8 cellular contexts compared by ENCODE assay signal in the genomic region with DNA sequence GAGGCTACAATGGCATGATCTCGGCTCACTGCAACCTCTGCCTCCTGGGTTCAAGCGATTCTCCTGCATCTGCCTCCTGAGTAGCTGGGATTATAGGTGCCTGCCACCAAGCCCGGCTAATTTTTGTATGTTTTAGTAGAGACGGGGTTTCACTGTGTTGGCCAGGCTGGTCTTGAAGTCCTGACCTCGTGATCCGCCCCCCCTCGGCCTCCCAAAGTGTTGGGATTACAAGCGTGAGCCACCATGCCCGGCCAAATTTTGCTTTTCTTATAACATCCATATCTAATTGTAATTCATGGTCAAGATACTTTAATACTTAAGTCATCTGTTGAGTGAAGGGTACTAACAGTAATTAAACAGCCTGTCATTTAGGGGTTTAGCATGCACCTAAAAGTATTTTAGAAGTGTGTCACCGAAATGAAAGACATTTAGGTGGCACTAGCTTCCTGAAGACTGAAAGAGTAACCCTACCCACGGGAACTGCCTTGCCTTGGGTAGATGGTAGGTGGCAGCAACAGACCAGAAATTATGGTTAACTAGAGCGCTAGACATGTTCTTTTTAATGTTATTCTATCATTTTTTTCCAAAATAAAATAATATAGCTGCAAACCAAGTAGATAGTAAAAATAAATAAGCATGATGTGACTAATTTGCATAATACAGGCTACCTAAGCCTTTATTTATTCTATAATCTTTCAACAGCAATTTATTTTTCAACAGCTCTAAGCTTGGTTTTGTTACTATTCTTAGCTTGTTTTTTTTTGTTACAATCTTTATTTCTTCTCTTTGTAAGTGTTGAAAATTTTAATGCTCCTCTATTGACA. TPM values are rescaled to one million over a fixed set of nuclear protein-coding genes. Genes with fewer than 3 reads are reported as not detected.
DNase-seq lines count a peak whose midpoint lies in the region; ATAC-seq and TF ChIP-seq lines count a peak whose summit lies in the region.

No MANE protein-coding gene starts in this region.

- H3K27ac ChIP-seq in Peyer's patch, result no peak overlapping the region
- H3K27ac ChIP-seq in heart left ventricle, result no peak overlapping the region

- intact Hi-C loops in heart left ventricle (cut with DNase I), result loop anchor here (1.0 to 10.0 kb wide), 8 partner anchors 595 to 1055 kb away; no protein-coding TSS in a partner anchor

- 66 to 68% (median 67%) methylated on average over 12 of the region's 12 CpGs for WGBS in heart left ventricle, 4 donors

- no peaks in the 10 kb centered on the region for H3K36me3 ChIP-seq in Peyer's patch
- H3K36me3 ChIP-seq in heart left ventricle, result no peaks in the 10 kb centered on the region

- no peaks in the 10 kb centered on the region for H3K36me3 Mint-ChIP-seq in activated naive CD8-positive, alpha-beta T cell treated with anti-CD3 and anti-CD28 coated beads, Interleukin-2, amount 50 U/mL, for 24 hours (ENCODE audit: low read depth)

- no peaks in the 10 kb centered on the region for H3K9me3 Mint-ChIP-seq in activated naive CD8-positive, alpha-beta T cell treated with anti-CD3 and anti-CD28 coated beads, Interleukin-2, amount 50 U/mL, for 24 hours

- H3K4me3 Mint-ChIP-seq in activated naive CD8-positive, alpha-beta T cell treated with anti-CD3 and anti-CD28 coated beads, Interleukin-2, amount 50 U/mL, for 24 hours, result no peak overlapping the region

- no peaks in the 10 kb centered on the region for H3K27me3 Mint-ChIP-seq in activated naive CD8-positive, alpha-beta T cell treated with anti-CD3 and anti-CD28 coated beads, Interleukin-2, amount 50 U/mL, for 24 hours

- H3K27ac Mint-ChIP-seq in activated naive CD8-positive, alpha-beta T cell treated with anti-CD3 and anti-CD28 coated beads, Interleukin-2, amount 50 U/mL, for 24 hours, result no peak overlapping the region

- peak; percentile 34 to 69 (median 58) for TF ChIP-seq CTCF in Peyer's patch (IDR thresholded peaks at IDR 0.05)
- peak; percentile 43 to 78 (median 62) for TF ChIP-seq CTCF in heart left ventricle (IDR thresholded peaks at IDR 0.05)

- no peaks in the 10 kb centered on the region for H3K27me3 ChIP-seq in Peyer's patch
- no peaks in the 10 kb centered on the region for H3K27me3 ChIP-seq in heart left ventricle

- no peak for TF ChIP-seq POLR2A in Peyer's patch (IDR thresholded peaks at IDR 0.05)
- no peak for TF ChIP-seq POLR2A in heart left ventricle (IDR thresholded peaks at IDR 0.05)

- DNase-seq in CMK (ENCODE audit: low read depth) (peak; percentile 17), HT-29 (ENCODE audit: low spot score) (peak; percentile 67), Peyer's patch (peak in 2 of 3 donors; percentile 44 to 66), heart left ventricle (no peak), retina (peak; percentile 43)
- DNase-seq in activated naive CD8-positive, alpha-beta T cell treated with anti-CD3 and anti-CD28 coated beads, Interleukin-2, amount 50 U/mL, for 24 hours, result peak; percentile 27

- H3K4me1 ChIP-seq in Peyer's patch, result peaks cover 0 to 6% (median 0%) of the 10 kb centered on the region in 4 donors
- peaks cover 0 to 8% (median 5%) of the 10 kb centered on the region in 12 donors for H3K4me1 ChIP-seq in heart left ventricle

- H3K9me3 ChIP-seq in Peyer's patch, result no peaks in the 10 kb centered on the region
- H3K9me3 ChIP-seq in heart left ventricle, result no peaks in the 10 kb centered on the region

- peak; percentile 53 for ATAC-seq in GM19023 (IDR thresholded peaks at IDR 0.05; ENCODE audit: unreplicated experiment)
- peak; percentile 75 for ATAC-seq in activated naive CD8-positive, alpha-beta T cell treated with anti-CD3 and anti-CD28 coated beads, Interleukin-2, amount 50 U/mL, for 24 hours
- peak in 3 of 4 donors; percentile 59 to 80 (median 75) for ATAC-seq in heart left ventricle
- ATAC-seq in HG03175 (IDR thresholded peaks at IDR 0.05; ENCODE audit: unreplicated experiment), result no peak

- H3K4me1 Mint-ChIP-seq in activated naive CD8-positive, alpha-beta T cell treated with anti-CD3 and anti-CD28 coated beads, Interleukin-2, amount 50 U/mL, for 24 hours, result peaks cover 10% of the 10 kb centered on the region

- H3K4me3 ChIP-seq in Peyer's patch (no peak overlapping the region), heart left ventricle (no peak overlapping the region)

RNA-seq across cellular contexts. Expression of a gene that starts 8.6 kb away (rescaled TPM):
- total RNA-seq in HT-29 (2014; rRNA removed; shearing (Covaris generic)), result 5.1 and 8.4 TPM in 2 replicates
- total RNA-seq in Peyer's patch (10 to 100 TPM in 2 of 4 donors, 1 to 10 TPM in 2; 8.4 to 14.0 (median 9.8) TPM), heart left ventricle (10 to 100 TPM; 39.7 to 83.1 (median 53.2) TPM)
- 100 to 1,000 TPM in 1 of 2 donors, 10 to 100 TPM in 1; 42.0 to 107 TPM for polyA plus RNA-seq in heart left ventricle

Comparison
In these comparisons a context has a peak if more than half of its experiments do, and no peak if none do; other contexts are left out.
1. DNase-seq: peak in CMK (single experiment), HT-29 (single experiment), Peyer's patch (2 of 3), activated naive CD8-positive, alpha-beta T cell treated with anti-CD3 and anti-CD28 coated beads, Interleukin-2, amount 50 U/mL, for 24 hours (single experiment) and retina (single experiment); none in heart left ventricle (0 of 5).